30 cellular contexts compared by ENCODE assay signal in the genomic region with DNA sequence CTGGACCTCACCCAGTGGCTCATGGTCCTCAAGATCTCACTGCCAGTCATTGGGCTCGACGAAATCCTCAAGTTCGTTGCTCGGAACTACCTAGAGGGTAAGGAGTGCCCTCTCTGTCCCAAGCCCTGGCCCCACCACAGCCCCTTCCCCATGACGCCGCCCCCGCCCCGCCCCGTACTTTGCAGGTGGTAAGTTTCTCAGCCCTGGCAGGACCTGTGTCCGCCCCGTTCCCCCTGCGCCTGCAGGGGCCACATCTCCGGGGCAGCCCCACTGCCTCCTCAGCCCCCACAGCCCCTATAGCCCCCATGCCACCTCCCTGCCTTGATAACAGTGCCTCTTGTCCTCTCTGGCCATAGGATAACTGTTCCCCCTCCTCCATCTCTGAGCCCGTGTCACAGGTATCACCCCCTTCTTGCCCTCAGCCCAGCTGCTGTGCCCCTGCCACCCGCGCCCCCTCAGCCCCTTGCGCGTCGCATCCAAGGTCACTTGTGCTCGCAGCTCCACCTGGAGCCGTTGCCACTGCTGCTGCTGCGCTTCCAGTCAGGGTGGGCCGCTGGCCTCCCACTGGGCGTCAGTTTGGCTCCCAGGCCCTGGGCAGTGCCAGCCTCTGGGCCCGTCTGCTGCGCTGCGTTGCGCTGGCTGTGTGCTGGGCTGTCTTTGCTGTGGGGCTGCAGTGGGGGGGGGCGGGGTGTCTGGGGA. TPM values are rescaled to one million over a fixed set of nuclear protein-coding genes. Genes with fewer than 3 reads are reported as not detected.
"Had no signal": no experiment of that assay in that cellular context is flagged by ENCODE, and none has a peak within 500 bp of the region (broad histone marks: within the 10 kb centered on the region; RNA-seq: fewer than 3 reads in every experiment).

No MANE protein-coding gene starts in this region.

- H3K4me3 Mint-ChIP-seq: activated CD4-positive, alpha-beta T cell treated with anti-CD3 and anti-CD28 coated beads, Interleukin-2, amount 10 ng/mL, durations not matched to agents 7 days and 5 days; activated CD8-positive, alpha-beta memory T cell treated with anti-CD3 and anti-CD28 coated beads, Interleukin-2, amount 10 ng/mL, durations not matched to agents 7 days and 5 days; activated CD8-positive, alpha-beta T cell treated with anti-CD3 and anti-CD28 coated beads for 36 hours; activated naive CD4-positive, alpha-beta T cell treated with anti-CD3 and anti-CD28 coated beads, Interleukin-2, amount 50 U/mL, for 24 hours; dendritic cell treated with granulocyte-macrophage colony-stimulating factor and Interleukin-4, amounts not matched to agents 40 ng/mL and 50 ng/mL, for 4 days; neural crest cell; T-helper 2 cell treated with Interferon-gamma antibody and Interleukin-4, amounts not matched to agents 5 μg/mL and 100 μg/mL, for 36 hours had no signal

- FAIRE-seq: endometrium, kidney had no signal

- H3K4me1 Mint-ChIP-seq: activated naive CD4-positive, alpha-beta T cell treated with anti-CD3 and anti-CD28 coated beads, Interleukin-2, amount 50 U/mL, for 24 hours; neural crest cell had no signal

- H3K27me3 ChIP-seq: body of pancreas, cardiac muscle cell, sigmoid colon, upper lobe of left lung had no signal

- H3K27ac ChIP-seq: body of pancreas, cardiac muscle cell, lower lobe of right lung, sigmoid colon, upper lobe of left lung, VCaP had no signal

- H3K9me3 Mint-ChIP-seq: activated CD4-positive, alpha-beta T cell treated with anti-CD3 and anti-CD28 coated beads, Interleukin-2, amount 10 ng/mL, durations not matched to agents 7 days and 5 days; activated CD8-positive, alpha-beta T cell treated with anti-CD3 and anti-CD28 coated beads for 36 hours; activated naive CD4-positive, alpha-beta T cell treated with anti-CD3 and anti-CD28 coated beads, Interleukin-2, amount 50 U/mL, for 24 hours; dendritic cell treated with granulocyte-macrophage colony-stimulating factor and Interleukin-4, amounts not matched to agents 40 ng/mL and 50 ng/mL, for 4 days; naive B cell; neural crest cell; T-helper 2 cell treated with Interferon-gamma antibody and Interleukin-4, amounts not matched to agents 5 μg/mL and 100 μg/mL, for 36 hours had no signal

- H3K4me1 ChIP-seq: body of pancreas, lower lobe of right lung, sigmoid colon, upper lobe of left lung had no signal

- H3K36me3 Mint-ChIP-seq: activated CD8-positive, alpha-beta memory T cell treated with anti-CD3 and anti-CD28 coated beads, Interleukin-2, amount 10 ng/mL, durations not matched to agents 7 days and 5 days; activated naive CD4-positive, alpha-beta T cell treated with anti-CD3 and anti-CD28 coated beads, Interleukin-2, amount 50 U/mL, for 24 hours; naive B cell had no signal

- H3K27me3 Mint-ChIP-seq: activated CD4-positive, alpha-beta T cell treated with anti-CD3 and anti-CD28 coated beads, Interleukin-2, amount 10 ng/mL, durations not matched to agents 7 days and 5 days; activated CD8-positive, alpha-beta memory T cell treated with anti-CD3 and anti-CD28 coated beads, Interleukin-2, amount 10 ng/mL, durations not matched to agents 7 days and 5 days; activated CD8-positive, alpha-beta T cell treated with anti-CD3 and anti-CD28 coated beads for 36 hours; activated naive CD4-positive, alpha-beta T cell treated with anti-CD3 and anti-CD28 coated beads, Interleukin-2, amount 50 U/mL, for 24 hours; dendritic cell treated with granulocyte-macrophage colony-stimulating factor and Interleukin-4, amounts not matched to agents 40 ng/mL and 50 ng/mL, for 4 days; naive B cell had no signal

- H3K27ac Mint-ChIP-seq: activated CD4-positive, alpha-beta T cell treated with anti-CD3 and anti-CD28 coated beads, Interleukin-2, amount 10 ng/mL, durations not matched to agents 7 days and 5 days; activated CD8-positive, alpha-beta memory T cell treated with anti-CD3 and anti-CD28 coated beads, Interleukin-2, amount 10 ng/mL, durations not matched to agents 7 days and 5 days; activated CD8-positive, alpha-beta T cell treated with anti-CD3 and anti-CD28 coated beads for 36 hours; activated naive CD4-positive, alpha-beta T cell treated with anti-CD3 and anti-CD28 coated beads, Interleukin-2, amount 50 U/mL, for 24 hours; T-helper 2 cell treated with Interferon-gamma antibody and Interleukin-4, amounts not matched to agents 5 μg/mL and 100 μg/mL, for 36 hours had no signal

- ATAC-seq: activated CD8-positive, alpha-beta memory T cell treated with anti-CD3 and anti-CD28 coated beads, Interleukin-2, amount 10 ng/mL, durations not matched to agents 7 days and 5 days; body of pancreas had no signal

- H3K4me3 ChIP-seq: body of pancreas, cardiac muscle cell, lower lobe of right lung, sigmoid colon, smooth muscle cell, upper lobe of left lung had no signal

- H3K9me3 ChIP-seq: body of pancreas, lower lobe of right lung, sigmoid colon, upper lobe of left lung had no signal

- H3K4me2 ChIP-seq: smooth muscle cell had no signal

- DNase-seq: activated CD4-positive, alpha-beta T cell treated with anti-CD3 and anti-CD28 coated beads, Interleukin-2, amount 10 ng/mL, durations not matched to agents 7 days and 5 days; activated CD8-positive, alpha-beta memory T cell treated with anti-CD3 and anti-CD28 coated beads, Interleukin-2, amount 10 ng/mL, durations not matched to agents 7 days and 5 days; activated CD8-positive, alpha-beta T cell treated with anti-CD3 and anti-CD28 coated beads for 36 hours; activated effector memory CD4-positive, alpha-beta T cell treated with anti-CD3 and anti-CD28 coated beads, Interleukin-2, amount 50 U/mL, for 16 hours; activated T-cell treated with anti-CD3 and anti-CD28 coated beads for 4 hours; anterior cingulate cortex; body of pancreas; effector CD4-positive, alpha-beta T cell; foreskin fibroblast; lower lobe of right lung; mesendoderm; naive B cell; sigmoid colon; stimulated activated CD4-positive, alpha-beta T cell treated with anti-CD3 and anti-CD28 coated beads, Interleukin-15, amount 100 ng/mL, for 24 hours; stimulated activated naive CD4-positive, alpha-beta T cell had no signal

RNA-seq across cellular contexts. Expression of a gene that starts 25.2 kb away (rescaled TPM):
- total RNA-seq: body of pancreas had no signal

RNA-seq across cellular contexts. Expression of a gene that starts 28.3 kb away (rescaled TPM):
- total RNA-seq: activated CD8-positive, alpha-beta memory T cell treated with anti-CD3 and anti-CD28 coated beads, Interleukin-2, amount 10 ng/mL, durations not matched to agents 7 days and 5 days; body of pancreas; chondrocyte; epithelial cell of proximal tubule; glomerular endothelial cell; left lobe of liver; neural crest cell; renal cortical epithelial cell; sigmoid colon; smooth muscle cell had no signal
- polyA plus RNA-seq: cardiac muscle cell, smooth muscle cell had no signal
